ENCODE assay signal across 18 cellular contexts in the genomic region with DNA sequence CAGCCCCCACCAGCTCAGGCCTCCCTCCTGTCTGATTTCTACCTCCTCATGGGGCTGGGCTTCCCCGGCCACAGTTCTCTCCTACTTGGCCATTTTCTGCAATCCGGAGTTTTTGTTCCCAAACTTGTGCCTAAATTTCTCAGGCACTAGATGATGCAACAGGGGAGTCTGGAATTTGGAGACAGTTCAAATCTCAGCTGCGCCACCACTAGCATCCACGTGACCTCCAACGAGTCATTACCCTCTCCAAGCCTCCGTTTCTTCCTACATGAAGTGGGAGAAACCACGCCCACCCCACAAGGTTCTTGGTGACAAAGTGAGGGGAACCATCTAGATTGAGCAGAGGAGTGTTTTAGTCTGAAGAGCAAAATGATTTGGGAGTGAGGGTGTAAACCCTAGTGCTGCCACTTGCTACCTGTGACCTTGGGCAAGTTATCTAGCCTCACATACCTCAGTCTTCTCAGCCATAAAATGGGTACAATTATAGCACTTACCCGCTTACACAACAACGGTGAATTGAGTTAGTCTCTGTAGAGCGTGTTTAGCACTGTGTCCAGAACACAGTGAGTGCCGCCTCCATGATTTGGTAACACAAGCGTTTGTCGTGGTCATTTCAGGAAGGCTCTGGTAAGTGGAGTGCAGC.
A peak's percentile ranks its signal among the peaks of the same experiment; 100 is the strongest.
DNase-seq lines count a peak whose midpoint lies in the region; FAIRE-seq and TF ChIP-seq lines count a peak whose summit lies in the region.
"Had no signal": no experiment of that assay in that cellular context is flagged by ENCODE, and none has a peak within 500 bp of the region (broad histone marks: within the 10 kb centered on the region; RNA-seq: fewer than 3 reads in every experiment).

No MANE protein-coding gene starts in this region.

- H3K9me3 Mint-ChIP-seq in H9 (no peaks in the 10 kb centered on the region), immature natural killer cell (no peaks in the 10 kb centered on the region)

- H2BK5ac ChIP-seq in H1 (ENCODE audit: low read depth, low read length) (no peak overlapping the region), mesenchymal stem cell (ENCODE audit: low read depth, low read length, poor library complexity, severe bottlenecking) (no peak overlapping the region), H9 (ENCODE audit: insufficient read length, low read length) (no peak overlapping the region)

- H4K8ac ChIP-seq in H1 (ENCODE audit: extremely low read depth, insufficient read depth, low read length) (no peak overlapping the region; the same call in 1 of the 2 replicates), mesenchymal stem cell (ENCODE audit: low read length) (peak overlapping the region; percentile 28), H9 (replicated peaks; ENCODE audit: insufficient read length, low read depth, low read length) (no peak overlapping the region)

- no peak overlapping the region for H2BK120ac ChIP-seq in H1 (replicated peaks; ENCODE audit: low read depth, low read length)
- no peak overlapping the region for H2BK120ac ChIP-seq in mesenchymal stem cell (ENCODE audit: low read depth, low read length)
- H2BK120ac ChIP-seq in H9 (ENCODE audit: low read depth, low read length, poor library complexity, severe bottlenecking), result no peak overlapping the region

- H2AFZ ChIP-seq in H1 (ENCODE audit: low read length) (no peak overlapping the region), mesenchymal stem cell (ENCODE audit: low read depth, low read length) (no peak overlapping the region), H9 (ENCODE audit: low read length) (no peak overlapping the region)
- H2AFZ ChIP-seq: parathyroid adenoma had no signal

- POLR2A ChIA-PET in H1 (lab: Charles Lee; ENCODE audit: partially characterized antibody), result no interaction called here

- H3K27ac Mint-ChIP-seq in H9 (peak overlapping the region in 1 of 3 experiments; percentile 19; a peak in 1 of 7 replicates), immature natural killer cell (no peak overlapping the region)
- H3K27ac Mint-ChIP-seq: activated CD8-positive, alpha-beta T cell treated with anti-CD3 and anti-CD28 coated beads, Interleukin-2, amount 10 ng/mL, durations not matched to agents 7 days and 5 days had no signal

- H2AK5ac ChIP-seq in H1 (ENCODE audit: low read depth, low read length), result no peak overlapping the region
- no peak overlapping the region for H2AK5ac ChIP-seq in mesenchymal stem cell (ENCODE audit: low read length, severe bottlenecking)
- no peak overlapping the region for H2AK5ac ChIP-seq in H9 (ENCODE audit: insufficient read length, low read length)

- H3K4me3 ChIP-seq in H1 (ENCODE audit: extremely low read depth in 1 of 4, insufficient read depth in 2 of 4, low read depth in 3 of 4, low read length in 4 of 4) (no peak overlapping the region), mesenchymal stem cell (ENCODE audit: insufficient read depth in 1 of 2, low read depth in 1 of 2, low read length in 2 of 2) (no peak overlapping the region)
- H3K4me3 ChIP-seq: coronary artery, heart left ventricle, lower lobe of right lung had no signal

- H3K4me1 ChIP-seq in H1 (replicated peaks in 1 of 4; ENCODE audit: control insufficient read depth in 3 of 4, insufficient read depth in 4 of 4, low read length in 3 of 4) (peaks cover 0 to 2% (median 0%) of the 10 kb centered on the region in 4 experiments; a peak in 3 of 7 replicates), mesenchymal stem cell (ENCODE audit: control insufficient read depth, insufficient read depth, low read depth, low read length) (peaks cover 11% of the 10 kb centered on the region), H9 (ENCODE audit: insufficient read depth, low read length) (no peaks in the 10 kb centered on the region)

- no peak overlapping the region for H4K91ac ChIP-seq in H1 (replicated peaks; ENCODE audit: insufficient read length, low read length)
- peak overlapping the region; percentile 9 for H4K91ac ChIP-seq in mesenchymal stem cell (ENCODE audit: low read length)
- H4K91ac ChIP-seq in H9 (ENCODE audit: insufficient read length, low read depth, low read length), result no peak overlapping the region

- no peak overlapping the region for H3K14ac ChIP-seq in H1 (ENCODE audit: insufficient read length)
- peak overlapping the region in 1 of 2 experiments; percentile 71 for H3K14ac ChIP-seq in mesenchymal stem cell (ENCODE audit: low read length in 2 of 2)
- H3K14ac ChIP-seq in H9 (ENCODE audit: insufficient read depth, low read length), result no peak overlapping the region

- H3K27me3 ChIP-seq in H1 (replicated peaks in 1 of 4; ENCODE audit: control insufficient read depth in 3 of 4, extremely low read depth in 1 of 4, insufficient read depth in 3 of 4, low read length in 3 of 4), result peaks cover 0 to 32% (median 18%) of the 10 kb centered on the region in 4 experiments; a peak in 5 of 7 replicates
- H3K27me3 ChIP-seq in mesenchymal stem cell (ENCODE audit: control insufficient read depth in 1 of 2, insufficient read depth in 1 of 2, low read length in 2 of 2), result no peaks in the 10 kb centered on the region
- H3K27me3 ChIP-seq in H9 (ENCODE audit: insufficient read depth, low read length), result peaks cover 2% of the 10 kb centered on the region; the same call in 1 of the 2 replicates

- H3K36me3 Mint-ChIP-seq in H9 (ENCODE audit: insufficient read depth in 1 of 3, low read depth in 3 of 3), result no peaks in the 10 kb centered on the region
- no peaks in the 10 kb centered on the region for H3K36me3 Mint-ChIP-seq in immature natural killer cell

- in situ Hi-C loops in G401 (cut with HindIII; ENCODE audit: low sequenced_read_pairs), result no loop called here

- no peak overlapping the region for H3T11ph ChIP-seq in H9 (ENCODE audit: low read length)

- no peak for FAIRE-seq in H1 (lab: Jason Lieb, UNC)

- H4K20me1 ChIP-seq in H1 (replicated peaks in 1 of 2; ENCODE audit: control insufficient read depth in 1 of 2, insufficient read depth in 2 of 2, low read length in 2 of 2) (peaks cover 0 to 2% of the 10 kb centered on the region in 2 experiments), H9 (ENCODE audit: control insufficient read depth, insufficient read depth, insufficient read length) (no peaks in the 10 kb centered on the region)

- H3K36me3 ChIP-seq in H1 (ENCODE audit: control insufficient read depth in 2 of 4, insufficient read depth in 4 of 4, low read length in 3 of 4) (no peaks in the 10 kb centered on the region), mesenchymal stem cell (ENCODE audit: control insufficient read depth in 1 of 2, insufficient read depth in 2 of 2, low read depth in 1 of 2, low read length in 2 of 2) (peaks cover 0 to 3% of the 10 kb centered on the region in 2 experiments)
- H3K36me3 ChIP-seq: heart left ventricle, lower lobe of right lung had no signal

- TF ChIP-seq CTCF in H1 (IDR thresholded peaks at IDR 0.05; ENCODE audit: control extremely low read depth in 1 of 3, insufficient read depth in 1 of 3, low read depth in 1 of 3, low read length in 3 of 3), result no peak
- no peak for TF ChIP-seq CTCF in H9 (conservative IDR thresholded peaks at IDR 0.05)

- H2BK15ac ChIP-seq in H1 (ENCODE audit: low read length) (no peak overlapping the region), mesenchymal stem cell (ENCODE audit: low read depth, poor library complexity, severe bottlenecking) (peak overlapping the region; percentile 1), H9 (ENCODE audit: low read depth, low read length) (no peak overlapping the region)

- WGBS in H1 (ENCODE audit: extremely low coverage in 1 of 2, insufficient coverage in 1 of 2, insufficient read length in 1 of 2, insufficient replicate concordance in 2 of 2, low coverage in 1 of 2, low lambda C conversion rate in 2 of 2, missing lambda C conversion rate in 1 of 2), 2 experiments, result 87% methylated on average over 13 of the region's 13 CpGs; no CpG with 5 or more reads in 1 of the 2 experiments
- WGBS in mesenchymal stem cell, result 87% methylated on average over 9 of the region's 13 CpGs
- WGBS in H9 (ENCODE audit: extremely low coverage, insufficient read length, low lambda C conversion rate), result no CpG with 5 or more reads among the region's 13 CpGs

- H3K4me1 Mint-ChIP-seq in H9, result peaks cover 4 to 20% of the 10 kb centered on the region in 2 experiments; a peak in 3 of 4 replicates
- H3K4me1 Mint-ChIP-seq in immature natural killer cell, result peaks cover 0 to 4% of the 10 kb centered on the region in 2 donors

- no peak overlapping the region for H3K18ac ChIP-seq in H1 (ENCODE audit: extremely low read depth, low read length)
- no peak overlapping the region for H3K18ac ChIP-seq in mesenchymal stem cell (ENCODE audit: low read depth in 1 of 2, low read length in 2 of 2)
- H3K18ac ChIP-seq in H9 (ENCODE audit: insufficient read length, low read depth, low read length), result no peak overlapping the region

- no peaks in the 10 kb centered on the region for H3K79me2 ChIP-seq in H1 (ENCODE audit: control insufficient read depth in 1 of 2, insufficient read depth in 2 of 2, low read length in 2 of 2)
- no peaks in the 10 kb centered on the region for H3K79me2 ChIP-seq in H9 (ENCODE audit: insufficient read depth, low read length)
- H3K79me2 ChIP-seq: parathyroid adenoma had no signal

- H3K9ac ChIP-seq in H1 (replicated peaks in 1 of 4; ENCODE audit: extremely low read depth in 1 of 4, low read depth in 3 of 4, low read length in 3 of 4) (no peak overlapping the region), mesenchymal stem cell (ENCODE audit: low read length) (peak overlapping the region; percentile 36), H9 (ENCODE audit: extremely low read depth, insufficient read length, low read length) (no peak overlapping the region)
- H3K9ac ChIP-seq: parathyroid adenoma had no signal

- no peak for TF ChIP-seq RAD21 in H1 (IDR thresholded peaks at IDR 0.05 in 1 of 2, conservative IDR thresholded peaks at IDR 0.05 in 1 of 2; ENCODE audit: low read depth in 2 of 2, low read length in 2 of 2)

- TF ChIP-seq POLR2A in H1 (IDR thresholded peaks at IDR 0.05; ENCODE audit: control extremely low read depth in 1 of 2, low read depth in 2 of 2, low read length in 2 of 2), result no peak

- no peak overlapping the region for H3K23ac ChIP-seq in H1 (ENCODE audit: insufficient read length)
- no peak overlapping the region for H3K23ac ChIP-seq in mesenchymal stem cell (ENCODE audit: low read length in 2 of 2)
- no peak overlapping the region for H3K23ac ChIP-seq in H9 (ENCODE audit: insufficient read length, low read depth, low read length)

- H3K79me1 ChIP-seq in H1 (ENCODE audit: low read depth, low read length), result no peaks in the 10 kb centered on the region
- no peaks in the 10 kb centered on the region for H3K79me1 ChIP-seq in mesenchymal stem cell (replicated peaks; ENCODE audit: low read length, poor library complexity, severe bottlenecking)
- H3K79me1 ChIP-seq in H9 (ENCODE audit: insufficient read depth, low read depth, low read length, poor library complexity, severe bottlenecking), result no peaks in the 10 kb centered on the region

- H2BK12ac ChIP-seq in H1 (ENCODE audit: low read depth, low read length), result no peak overlapping the region
- peak overlapping the region in 1 of 2 experiments; percentile 90 for H2BK12ac ChIP-seq in mesenchymal stem cell (ENCODE audit: low read length in 2 of 2)
- H2BK12ac ChIP-seq in H9 (ENCODE audit: insufficient read length, low read depth, low read length), result no peak overlapping the region

- H3K4me2 ChIP-seq in H1 (ENCODE audit: insufficient read depth in 1 of 2, low read depth in 2 of 2, low read length in 2 of 2), result no peak overlapping the region
- H3K4me2 ChIP-seq in mesenchymal stem cell (ENCODE audit: low read length, poor library complexity, severe bottlenecking), result no peak overlapping the region
- no peak overlapping the region for H3K4me2 ChIP-seq in H9 (ENCODE audit: insufficient read depth, insufficient read length, low read length)

- no peak overlapping the region for H2BK20ac ChIP-seq in H1 (ENCODE audit: low read length)
- H2BK20ac ChIP-seq in H9 (ENCODE audit: low read depth, low read length, poor library complexity, severe bottlenecking), result no peak overlapping the region

- H3K27ac ChIP-seq in H1 (ENCODE audit: low read depth, low read length) (no peak overlapping the region), mesenchymal stem cell (ENCODE audit: low read length, poor library complexity, severe bottlenecking) (no peak overlapping the region), H9 (ENCODE audit: insufficient read length, low read depth, low read length) (no peak overlapping the region)
- H3K27ac ChIP-seq: C4-2B, heart left ventricle, HL-60, lower lobe of right lung, parathyroid adenoma had no signal

- H3K27me3 Mint-ChIP-seq in H9 (ENCODE audit: low read depth), result peaks cover 72% of the 10 kb centered on the region
- H3K27me3 Mint-ChIP-seq in immature natural killer cell (ENCODE audit: low read depth in 3 of 3), result peaks cover 4 to 16% (median 7%) of the 10 kb centered on the region in 3 donors

- H3K56ac ChIP-seq in H1 (replicated peaks; ENCODE audit: insufficient read length, low read depth, low read length), result no peak overlapping the region
- no peak overlapping the region for H3K56ac ChIP-seq in H9 (ENCODE audit: insufficient read length, low read depth, low read length)

- DNase-seq in AG08396 (ENCODE audit: low spot score) (peak; percentile 79), HS-5 (ENCODE audit: low read depth) (peak; percentile 40), H1 (ENCODE audit: low read depth in 1 of 2, low spot score in 2 of 2) (no peak), mesenchymal stem cell (peak; percentile 12), G401 (ENCODE audit: low spot score) (no peak), H9 (no peak), NCI-H1694 treated with DMSO at 0.1 percent for 48 hours (lab: John Stamatoyannopoulos, UW) (no peak), immature natural killer cell (no peak)
- DNase-seq: activated CD8-positive, alpha-beta T cell treated with anti-CD3 and anti-CD28 coated beads, Interleukin-2, amount 10 ng/mL, durations not matched to agents 7 days and 5 days; activated naive CD4-positive, alpha-beta T cell treated with Interleukin-2 at 50 U/mL for 16 hours; lower lobe of right lung; NCI-H446; stimulated activated CD4-positive, alpha-beta T cell treated with anti-CD3 and anti-CD28 coated beads, Interleukin-4, amount 100 ng/mL, for 1 hour had no signal

- H4K5ac ChIP-seq in H1 (ENCODE audit: insufficient read length, low read depth, low read length), result no peak overlapping the region
- no peak overlapping the region for H4K5ac ChIP-seq in H9 (ENCODE audit: insufficient read length, low read depth, low read length)

- CTCF ChIA-PET in H1 (lab: Charles Lee; ENCODE audit: partially characterized antibody), result interaction anchor here (0.7 to 8.7 kb wide), 14 partner anchors 8 to 328 kb away, joined by 3 to 106 read pairs (median 3); no protein-coding TSS in a partner anchor

- H3K4ac ChIP-seq in H1 (replicated peaks; ENCODE audit: insufficient read length, low read depth, low read length), result no peak overlapping the region
- H3K4ac ChIP-seq in mesenchymal stem cell (ENCODE audit: low read depth in 1 of 2, low read length in 2 of 2), result no peak overlapping the region
- H3K4ac ChIP-seq in H9 (ENCODE audit: low read depth, low read length), result no peak overlapping the region

- no peaks in the 10 kb centered on the region for H3K9me3 ChIP-seq in H1 (ENCODE audit: insufficient read depth in 2 of 2, low read depth in 1 of 2, low read length in 1 of 2)
- no peaks in the 10 kb centered on the region for H3K9me3 ChIP-seq in mesenchymal stem cell (ENCODE audit: control insufficient read depth, low read length)
- no peaks in the 10 kb centered on the region for H3K9me3 ChIP-seq in H9 (ENCODE audit: control insufficient read depth, low read depth, low read length)
- H3K9me3 ChIP-seq: heart left ventricle, lower lobe of right lung had no signal

- no peak for TF ChIP-seq EP300 in H1 (IDR thresholded peaks at IDR 0.05; ENCODE audit: borderline replicate concordance in 1 of 2, low read depth in 2 of 2, low read length in 2 of 2)

- no peak overlapping the region for H3K4me3 Mint-ChIP-seq in H9
- H3K4me3 Mint-ChIP-seq in immature natural killer cell, result no peak overlapping the region
- H3K4me3 Mint-ChIP-seq: activated CD8-positive, alpha-beta T cell treated with anti-CD3 and anti-CD28 coated beads, Interleukin-2, amount 10 ng/mL, durations not matched to agents 7 days and 5 days had no signal

- H3K23me2 ChIP-seq in H1 (ENCODE audit: low read depth, low read length) (peaks cover 2% of the 10 kb centered on the region; the same call in 1 of the 2 replicates), H9 (ENCODE audit: insufficient read length, low read depth, low read length, poor library complexity, severe bottlenecking) (no peaks in the 10 kb centered on the region)

Comparison
In these comparisons a context has a peak if more than half of its experiments do, and no peak if none do; other contexts are left out.
1. DNase-seq: peak in AG08396 (single experiment), HS-5 (single experiment) and mesenchymal stem cell (single experiment); none in H1 (0 of 2), G401 (single experiment), H9 (single experiment), NCI-H1694 treated with DMSO at 0.1 percent for 48 hours (single experiment) and immature natural killer cell (0 of 3).